8 cellular contexts compared by ENCODE assay signal in genomic region chr7:100563809-100564400, GRCh38. TPM values are rescaled to one million over a fixed set of nuclear protein-coding genes. Genes with fewer than 3 reads are reported as not detected.
DNase-seq lines count a peak whose midpoint lies in the region; ATAC-seq, FAIRE-seq and TF ChIP-seq lines count a peak whose summit lies in the region.

No MANE protein-coding gene starts in this region.

- TF ChIP-seq CTCF in RWPE2 (IDR thresholded peaks at IDR 0.05; ENCODE audit: poor library complexity, severe bottlenecking) (peak; percentile 88), pancreas (IDR thresholded peaks at IDR 0.05) (peak; percentile 80 to 98 (median 92))

- DNase-seq in D341Med (ENCODE audit: low spot score) (peak; percentile 88), RWPE2 (ENCODE audit: low spot score) (no peak), frontal cortex (ENCODE audit: low spot score in 2 of 2) (peak; percentile 67 to 86), pancreas (peak; percentile 66 to 96 (median 85)), urothelium cell line (ENCODE audit: low spot score) (peak; percentile 60)
- peak; percentile 94 for DNase-seq in activated effector memory CD4-positive, alpha-beta T cell treated with anti-CD3 and anti-CD28 coated beads, Interleukin-2, amount 50 U/mL, for 16 hours

- H3K4me1 ChIP-seq in RWPE2 (ENCODE audit: insufficient read depth, poor library complexity, severe bottlenecking) (no peaks in the 10 kb centered on the region), pancreas (peaks cover 11 to 25% (median 19%) of the 10 kb centered on the region in 3 donors)

- peak; percentile 45 for ATAC-seq in HG03442 (IDR thresholded peaks at IDR 0.05; ENCODE audit: unreplicated experiment)
- ATAC-seq in RWPE2 (ENCODE audit: low read depth): peak; percentile 49; the same call in 2 of the 3 replicates
- peak; percentile 32 to 58 (median 50) for ATAC-seq in pancreas
- ATAC-seq in GM18517 (IDR thresholded peaks at IDR 0.05; ENCODE audit: unreplicated experiment): no peak

- H3K9me3 ChIP-seq in RWPE2 (ENCODE audit: severe bottlenecking) (no peaks in the 10 kb centered on the region), pancreas (no peaks in the 10 kb centered on the region)

- no peaks in the 10 kb centered on the region for H3K27me3 ChIP-seq in RWPE2 (ENCODE audit: insufficient read depth, poor library complexity, severe bottlenecking)
- no peaks in the 10 kb centered on the region for H3K27me3 ChIP-seq in pancreas

- H3K36me3 ChIP-seq in RWPE2 (ENCODE audit: low read depth): 0 out of 2 replicates have a peak, but pooled peaks cover 3% of the 10 kb centered on the region
- H3K36me3 ChIP-seq in pancreas: peaks cover 0 to 4% (median 0%) of the 10 kb centered on the region in 3 donors

- H3K27ac ChIP-seq in RWPE2 (ENCODE audit: poor library complexity, severe bottlenecking) (no peak overlapping the region), pancreas (no peak overlapping the region)

- intact Hi-C loops in pancreas (cut with DNase I): loop anchor here in 2 of 3 donors (5.0 to 10.0 kb wide), 4 partner anchors 92 to 128 kb away; partner anchors contain the start of gene GIGYF1 (in 1 of the 2)

- FAIRE-seq in frontal cortex (lab: Jason Lieb, UNC) (no peak), pancreas (lab: Jason Lieb, UNC) (no peak), urothelium cell line (lab: Jason Lieb, UNC) (no peak)

- 31 to 37% methylated on average over 12 of the region's 12 CpGs for WGBS in pancreas, 2 donors

- H3K4me3 ChIP-seq in RWPE2 (ENCODE audit: severe bottlenecking) (no peak overlapping the region), pancreas (no peak overlapping the region)

RNA-seq across cellular contexts. Expression of gene SAP25, which starts 9.8 kb away (rescaled TPM):
- not detected for total RNA-seq in frontal cortex
- 1 to 10 TPM in 3 of 6 donors, under 1 TPM in 3; 0.39 to 7.5 (median 1.0) TPM for total RNA-seq in pancreas
- 10 to 100 TPM; 14.7 to 17.8 TPM for polyA plus RNA-seq in pancreas

RNA-seq across cellular contexts. Expression of gene LRCH4, which starts 22.0 kb away (rescaled TPM):
- total RNA-seq in frontal cortex (6.1 TPM), pancreas (10 to 100 TPM; 16.4 to 40.7 (median 23.3) TPM)
- polyA plus RNA-seq in pancreas: 100 to 1,000 TPM in 1 of 2 donors, 10 to 100 TPM in 1; 78.5 to 106 TPM

RNA-seq across cellular contexts. Expression of gene FBXO24, which starts 22.2 kb away (rescaled TPM):
- total RNA-seq in frontal cortex (0.41 TPM), pancreas (under 1 TPM; 0.31 to 0.88 (median 0.63) TPM)
- 1 to 10 TPM; 1.9 to 2.0 TPM for polyA plus RNA-seq in pancreas

RNA-seq across cellular contexts. Expression of gene AGFG2, which starts 24.9 kb away (rescaled TPM):
- total RNA-seq in frontal cortex (2.0 TPM), pancreas (10 to 100 TPM; 13.6 to 33.1 (median 21.4) TPM)
- polyA plus RNA-seq in pancreas: 10 to 100 TPM; 24.5 to 41.0 TPM

RNA-seq across cellular contexts. Expression of gene PCOLCE, which starts 38.3 kb away (rescaled TPM):
- 3.3 TPM for total RNA-seq in frontal cortex
- total RNA-seq in pancreas: 10 to 100 TPM in 3 of 6 donors, 1 to 10 TPM in 3; 5.7 to 49.7 (median 15.6) TPM
- 10 to 100 TPM; 31.7 to 39.0 TPM for polyA plus RNA-seq in pancreas
